ENCODE assay signal across 8 cellular contexts in genomic region chr20:58980711-58981563, GRCh38. TPM values are rescaled to one million over a fixed set of nuclear protein-coding genes. Genes with fewer than 3 reads are reported as not detected.
DNase-seq lines count a peak whose midpoint lies in the region; ATAC-seq and TF ChIP-seq lines count a peak whose summit lies in the region.

Gene NELFCD (plus strand): TSS chr20:58981256. CDS start chr20:58981310, 54 bp downstream.

- H3K9me3 Mint-ChIP-seq in CD8-positive, alpha-beta T cell = peaks cover 10% of the 10 kb centered on the region

- DNase-seq in CD8-positive, alpha-beta T cell = peak; percentile 81 to 94 (median 88)
- DNase-seq in HS-5 (ENCODE audit: low read depth) (peak; percentile 40), NOMO-1 treated with dmso at 0.1 percent for 144 hours (lab: John Stamatoyannopoulos, UW; ENCODE audit: unreplicated experiment) (peak; percentile 56)
- DNase-seq in activated CD8-positive, alpha-beta memory T cell treated with anti-CD3 and anti-CD28 coated beads, Interleukin-2, amount 50 U/mL, for 1 hour (ENCODE audit: extremely low read depth) = peak; percentile 48
- peak; percentile 88 for DNase-seq in stimulated activated CD8-positive, alpha-beta memory T cell treated with anti-CD3 and anti-CD28 coated beads, Interleukin-15, amount 100 ng/mL, for 24 hours (ENCODE audit: low read depth)

- no peaks in the 10 kb centered on the region for H3K9me3 ChIP-seq in CD8-positive, alpha-beta T cell (ENCODE audit: low read length)
- peaks cover 4% of the 10 kb centered on the region for H3K9me3 ChIP-seq in mesodermal cell (ENCODE audit: control insufficient read depth, low read length)

- H3K27ac ChIP-seq in CD8-positive, alpha-beta T cell (ENCODE audit: low read depth, low read length) = peak within 1 kb of the TSS; percentile 62
- peak within 1 kb of the TSS; percentile 53 for H3K27ac ChIP-seq in mesodermal cell (ENCODE audit: low read depth, low read length, severe bottlenecking)

- no peaks in the 10 kb centered on the region for H3K27me3 Mint-ChIP-seq in CD8-positive, alpha-beta T cell (ENCODE audit: low read depth)

- peak within 1 kb of the TSS; percentile 94 for H3K27ac Mint-ChIP-seq in CD8-positive, alpha-beta T cell

- POLR2A ChIA-PET in CD8-positive, alpha-beta T cell (lab: Charles Lee) = interaction anchor here (0.8 to 1.7 kb wide), 7 partner anchors 10 to 237 kb away, joined by 3 to 9 read pairs (median 4); partner anchors contain the start of gene ATP5F1E

- ATAC-seq in CD8-positive, alpha-beta T cell = peak; percentile 87
- ATAC-seq in GM19467 (IDR thresholded peaks at IDR 0.05; ENCODE audit: unreplicated experiment) = peak; percentile 77

- peaks cover 29% of the 10 kb centered on the region for H3K4me1 ChIP-seq in CD8-positive, alpha-beta T cell (ENCODE audit: insufficient read depth, low read length)
- H3K4me1 ChIP-seq in mesodermal cell (ENCODE audit: control insufficient read depth, insufficient read depth, low read length, poor library complexity, severe bottlenecking) = peaks cover 7% of the 10 kb centered on the region

- in situ Hi-C loops in endometrial microvascular endothelial cells (cut with HindIII; ENCODE audit: inconsistent ontology term, low pct_unique_long_range_greater_than_20kb, low sequenced_read_pairs) = no loop called here

- H3K4me3 Mint-ChIP-seq in CD8-positive, alpha-beta T cell = peak within 1 kb of the TSS; percentile 93

- H3K4me3 ChIP-seq in CD8-positive, alpha-beta T cell (ENCODE audit: low read depth, low read length) = peak within 1 kb of the TSS; percentile 93
- H3K4me3 ChIP-seq in mesodermal cell (ENCODE audit: extremely low read depth, insufficient read depth, low read length, poor library complexity, severe bottlenecking) = peak within 1 kb of the TSS; percentile 77

- 18 to 24% methylated on average over 53 to 70 of the region's 102 CpGs for WGBS in mesodermal cell (ENCODE audit: insufficient coverage in 2 of 2), 2 experiments

- peaks cover 12% of the 10 kb centered on the region for H3K36me3 Mint-ChIP-seq in CD8-positive, alpha-beta T cell

- no peaks in the 10 kb centered on the region for H3K36me3 ChIP-seq in CD8-positive, alpha-beta T cell (ENCODE audit: insufficient read depth, low read length)
- H3K36me3 ChIP-seq in mesodermal cell (ENCODE audit: control insufficient read depth, insufficient read depth, low read length) = peaks cover 9% of the 10 kb centered on the region

- TF ChIP-seq CTCF in CD8-positive, alpha-beta T cell (IDR thresholded peaks at IDR 0.05) = no peak

- H3K27me3 ChIP-seq in CD8-positive, alpha-beta T cell (ENCODE audit: insufficient read depth, low read length) = no peaks in the 10 kb centered on the region

- peaks cover 39% of the 10 kb centered on the region for H3K4me1 Mint-ChIP-seq in CD8-positive, alpha-beta T cell (ENCODE audit: low read depth)

- intact Hi-C loops in CD8-positive, alpha-beta T cell (cut with DNase I, micrococcal nuclease) = loop anchor here (1.0 to 5.0 kb wide), 11 partner anchors 26 to 674 kb away; partner anchors contain the start of genes ATP5F1E (in 2 of the 2), CTSZ (in 2 of the 2), PRELID3B (in 2 of the 2) and RAB22A (in 1 of the 2)

- CTCF ChIA-PET in CD8-positive, alpha-beta T cell (lab: Charles Lee) = interaction anchor here (1.0 kb wide), 1 partner anchor 111 kb away, joined by 4 read pairs; no protein-coding TSS in a partner anchor

RNA-seq across cellular contexts. Expression of gene NELFCD, which starts in this region (rescaled TPM):
- 100 to 1,000 TPM; 101 to 113 TPM for total RNA-seq in CD8-positive, alpha-beta T cell
- 63.8 TPM for total RNA-seq in endometrial microvascular endothelial cells (ENCODE audit: inconsistent ontology term)
- 83.9 TPM for polyA plus RNA-seq in mesodermal cell (2013, experiment 1 of 2)
- polyA plus RNA-seq in mesodermal cell (2013, experiment 2 of 2) = 79.0 TPM

Comparison
In these comparisons a context has a peak if more than half of its experiments do, and no peak if none do; other contexts are left out.
1. Peak in every context shown above with its lines: DNase-seq, ATAC-seq, H3K4me3 ChIP-seq and H3K27ac ChIP-seq.